Comparison of ENCODE assay signal across 20 cellular contexts in genomic region chr11:86279713-86280112, GRCh38. TPM values are rescaled to one million over a fixed set of nuclear protein-coding genes. Genes with fewer than 3 reads are reported as not detected.
DNase-seq lines count a peak whose midpoint lies in the region; FAIRE-seq and TF ChIP-seq lines count a peak whose summit lies in the region.
"Had no signal": no experiment of that assay in that cellular context is flagged by ENCODE, and none has a peak within 500 bp of the region (broad histone marks: within the 10 kb centered on the region; RNA-seq: fewer than 3 reads in every experiment).

No MANE protein-coding gene starts in this region.

- CTCF ChIA-PET in OCI-LY7 (lab: Charles Lee; ENCODE audit: unreplicated experiment) = no interaction called here

- H3K27ac ChIP-seq in OCI-LY7 (ENCODE audit: low read depth, low read length, poor library complexity, severe bottlenecking) (no peak overlapping the region), neutrophil (peak overlapping the region; percentile 70)
- H3K27ac ChIP-seq: BLaER1, C4-2B had no signal

- no peaks in the 10 kb centered on the region for H3K27me3 ChIP-seq in neutrophil
- H3K27me3 ChIP-seq: BLaER1 had no signal

- H3K36me3 ChIP-seq in OCI-LY7 (ENCODE audit: insufficient read depth, low read length) (peaks cover 77% of the 10 kb centered on the region), neutrophil (peaks cover 24% of the 10 kb centered on the region)

- peak; percentile 64 for FAIRE-seq in H54 (lab: Jason Lieb, UNC)
- FAIRE-seq: D721Med, GM12891, GM18507 had no signal

- H4K20me1 ChIP-seq in OCI-LY7 (ENCODE audit: insufficient read depth, low read length) = no peaks in the 10 kb centered on the region
- H4K20me1 ChIP-seq: BLaER1 had no signal

- DNase-seq in H54 (ENCODE audit: insufficient read length, low spot score) (no peak), OCI-LY7 (ENCODE audit: low spot score) (no peak), erythroblast (lab: John Stamatoyannopoulos, UW) (peak; percentile 8 to 10), RKO (ENCODE audit: low spot score) (no peak), Kasumi-1 (lab: John Stamatoyannopoulos, UW) (no peak)
- DNase-seq: CD4-positive, alpha-beta T cell; CD8-positive, alpha-beta memory T cell; DMS 273 treated with DMSO at 0.1 percent for 48 hours; DMS79; EL; GDM1; HFFc6 had no signal

- H3K4me3 ChIP-seq in OCI-LY7 (ENCODE audit: low read depth, low read length, poor library complexity, severe bottlenecking) = no peak overlapping the region
- no peak overlapping the region for H3K4me3 ChIP-seq in neutrophil (ENCODE audit: low read depth in 1 of 2, low read length in 1 of 2)
- H3K4me3 ChIP-seq: BLaER1, GM23338, HAP-1 had no signal

- H3K9me3 ChIP-seq in OCI-LY7 (ENCODE audit: low read length) (no peaks in the 10 kb centered on the region), neutrophil (no peaks in the 10 kb centered on the region)
- H3K9me3 ChIP-seq: BLaER1, HAP-1 had no signal

- intact Hi-C loops in OCI-LY7 (cut with micrococcal nuclease; ENCODE audit: unreplicated experiment) = no loop called here

- no peaks in the 10 kb centered on the region for H3K9me2 ChIP-seq in OCI-LY7 (ENCODE audit: insufficient read depth, low read length)

- TF ChIP-seq POLR2A in H54 (IDR thresholded peaks at IDR 0.05; ENCODE audit: low read depth, low read length) (no peak), erythroblast (IDR thresholded peaks at IDR 0.05; ENCODE audit: low read length) (no peak)

- H2AFZ ChIP-seq in OCI-LY7 (ENCODE audit: low read length) = no peak overlapping the region
- H2AFZ ChIP-seq: GM23338 had no signal

- H3K4me1 ChIP-seq in OCI-LY7 (ENCODE audit: insufficient read depth, low read length, poor library complexity, severe bottlenecking) (no peaks in the 10 kb centered on the region), neutrophil (ENCODE audit: control insufficient read depth in 1 of 2, insufficient read depth in 1 of 2, low read depth in 1 of 2, low read length in 1 of 2) (peaks cover 18 to 19% of the 10 kb centered on the region in 2 experiments)

- BruUV-seq in OCI-LY7 (replicated peaks; lab: Mats Ljungman, UMichigan) = TSS peak; percentile 28

- H3K79me2 ChIP-seq in OCI-LY7 (ENCODE audit: insufficient read depth, low read depth, low read length) = peaks cover 5% of the 10 kb centered on the region; the same call in 1 of the 2 replicates

- POLR2A ChIA-PET in OCI-LY7 (lab: Charles Lee) = no interaction called here

- H3K4me2 ChIP-seq in OCI-LY7 (ENCODE audit: low read length) = no peak overlapping the region
- H3K4me2 ChIP-seq: BLaER1, GM23338 had no signal

- TF ChIP-seq CTCF in OCI-LY7 (conservative IDR thresholded peaks at IDR 0.05; ENCODE audit: low read length) = no peak
- TF ChIP-seq CTCF in neutrophil (IDR thresholded peaks at IDR 0.05) = no peak

RNA-seq across cellular contexts. Expression of gene HIKESHI, which starts 22.3 kb away (rescaled TPM):
- total RNA-seq in OCI-LY7 (2014; rRNA removed; shearing (Covaris generic)) = 22.2 and 34.9 TPM in 2 replicates
- total RNA-seq in OCI-LY7 (2022) = 43.9 and 48.6 TPM in 2 replicates

RNA-seq across cellular contexts. Expression of gene EED, which starts 35.2 kb away (rescaled TPM):
- total RNA-seq in OCI-LY7 (2014; rRNA removed; shearing (Covaris generic)) = 25.2 and 30.4 TPM in 2 replicates
- 34.4 and 40.2 TPM in 2 replicates for total RNA-seq in OCI-LY7 (2022)

Comparison
In these comparisons a context has a peak if more than half of its experiments do, and no peak if none do; other contexts are left out.
1. DNase-seq: peak in erythroblast (2 of 2); none in H54 (single experiment), OCI-LY7 (single experiment), RKO (single experiment) and Kasumi-1 (0 of 2).